14 cellular contexts compared by ENCODE assay signal in genomic region chr12:108374596-108375320, GRCh38. TPM values are rescaled to one million over a fixed set of nuclear protein-coding genes. Genes with fewer than 3 reads are reported as not detected.
"Had no signal": no experiment of that assay in that cellular context is flagged by ENCODE, and none has a peak within 500 bp of the region (broad histone marks: within the 10 kb centered on the region; RNA-seq: fewer than 3 reads in every experiment).

No MANE protein-coding gene starts in this region.

- H3K9me3 ChIP-seq: pancreas had no signal

- H3K36me3 ChIP-seq: left lung, pancreas had no signal

- H3K27ac ChIP-seq: left lung, pancreas had no signal

- H3K4me1 ChIP-seq: pancreas had no signal

- H3K27me3 ChIP-seq: left lung, pancreas had no signal

- DNase-seq: activated B cell treated with CpG ODN at 0.5 μM for 24 hours; activated CD4-positive, alpha-beta T cell treated with anti-CD3 and anti-CD28 coated beads, Interleukin-2, amount 10 ng/mL, durations not matched to agents 24 days and 14 days; activated naive CD4-positive, alpha-beta T cell treated with anti-CD3 and anti-CD28 coated beads, Interleukin-2, amount 50 U/mL, for 16 hours; central memory CD4-positive, alpha-beta T cell; head of caudate nucleus; islet precursor cell; left lung; pancreas; retina; stimulated activated CD4-positive, alpha-beta T cell treated with anti-CD3 and anti-CD28 coated beads, Interleukin-15, amount 100 ng/mL, for 24 hours; stimulated activated CD4-positive, alpha-beta T cell treated with anti-CD3 and anti-CD28 coated beads, Interleukin-4, amount 100 ng/mL, for 24 hours; stimulated activated naive CD8-positive, alpha-beta T cell treated with anti-CD3 and anti-CD28 coated beads, Interleukin-15, amount 100 ng/mL, for 72 hours; T-helper 17 cell had no signal

- H3K4me3 ChIP-seq: left lung, pancreas had no signal

RNA-seq across cellular contexts. Expression of gene CMKLR1, which starts 35.6 kb away (rescaled TPM):
- total RNA-seq: activated CD4-positive, alpha-beta T cell treated with anti-CD3 and anti-CD28 coated beads, Interleukin-2, amount 10 ng/mL, durations not matched to agents 24 days and 14 days; activated T-helper 17 cell treated with anti-CD3 and anti-CD28 coated beads, Interleukin-2, amount 50 U/mL, for 72 hours had no signal
